ENCODE assay signal across 26 cellular contexts in genomic region chr15:87312221-87312620, GRCh38.
"Had no signal": no experiment of that assay in that cellular context is flagged by ENCODE, and none has a peak within 500 bp of the region (broad histone marks: within the 10 kb centered on the region; RNA-seq: fewer than 3 reads in every experiment).

No MANE protein-coding gene starts in this region.

- H3K27ac Mint-ChIP-seq: activated CD8-positive, alpha-beta T cell treated with anti-CD3 and anti-CD28 coated beads for 36 hours; activated naive CD4-positive, alpha-beta T cell treated with anti-CD3 and anti-CD28 coated beads, Interleukin-2, amount 50 U/mL, for 24 hours; activated naive CD8-positive, alpha-beta T cell treated with anti-CD3 and anti-CD28 coated beads, Interleukin-2, amount 50 U/mL, for 24 hours; activated T-helper 17 cell treated with anti-CD3 and anti-CD28 coated beads, Interleukin-2, amount 50 U/mL, for 72 hours; nephron progenitor cell; stimulated activated naive CD8-positive, alpha-beta T cell treated with anti-CD3 and anti-CD28 coated beads, Interleukin-15, Interleukin-2, amounts not matched to agents 100 ng/mL and 50 ng/mL, for 24 hours; T-helper 17 cell had no signal

- H3K27me3 ChIP-seq: breast epithelium, colonic mucosa, uterus had no signal

- ATAC-seq: activated CD8-positive, alpha-beta T cell treated with anti-CD3 and anti-CD28 coated beads for 36 hours; activated naive CD8-positive, alpha-beta T cell treated with anti-CD3 and anti-CD28 coated beads, Interleukin-2, amount 50 U/mL, for 24 hours; activated T-cell treated with anti-CD3 and anti-CD28 coated beads, Interleukin-2, amount 50 U/mL, for 4 hours; activated T-helper 17 cell treated with anti-CD3 and anti-CD28 coated beads, Interleukin-2, amount 50 U/mL, for 72 hours; mucosa of descending colon; right cardiac atrium; T-helper 17 cell had no signal

- H3K36me3 ChIP-seq: breast epithelium, colonic mucosa, left ventricle myocardium inferior, thoracic aorta, uterus had no signal

- H3K27ac ChIP-seq: breast epithelium, colonic mucosa, left ventricle myocardium inferior, thoracic aorta, uterus had no signal

- H3K4me1 ChIP-seq: breast epithelium, colonic mucosa, left ventricle myocardium inferior, uterus had no signal

- H3K27me3 Mint-ChIP-seq: activated CD8-positive, alpha-beta T cell treated with anti-CD3 and anti-CD28 coated beads for 36 hours; activated naive CD4-positive, alpha-beta T cell treated with anti-CD3 and anti-CD28 coated beads, Interleukin-2, amount 50 U/mL, for 24 hours; activated naive CD8-positive, alpha-beta T cell treated with anti-CD3 and anti-CD28 coated beads, Interleukin-2, amount 50 U/mL, for 24 hours; central memory CD8-positive, alpha-beta T cell; stimulated activated naive CD8-positive, alpha-beta T cell treated with anti-CD3 and anti-CD28 coated beads, Interleukin-15, Interleukin-2, amounts not matched to agents 100 ng/mL and 50 ng/mL, for 24 hours; T-helper 17 cell had no signal

- H3K4me3 Mint-ChIP-seq: activated CD8-positive, alpha-beta T cell treated with anti-CD3 and anti-CD28 coated beads for 36 hours; activated naive CD4-positive, alpha-beta T cell treated with anti-CD3 and anti-CD28 coated beads, Interleukin-2, amount 50 U/mL, for 24 hours; activated naive CD8-positive, alpha-beta T cell treated with anti-CD3 and anti-CD28 coated beads, Interleukin-2, amount 50 U/mL, for 24 hours; activated T-cell treated with anti-CD3 and anti-CD28 coated beads, Interleukin-2, amount 50 U/mL, for 4 hours; activated T-helper 17 cell treated with anti-CD3 and anti-CD28 coated beads, Interleukin-2, amount 50 U/mL, for 72 hours; central memory CD8-positive, alpha-beta T cell; nephron progenitor cell; stimulated activated naive CD8-positive, alpha-beta T cell treated with anti-CD3 and anti-CD28 coated beads, Interleukin-15, Interleukin-2, amounts not matched to agents 100 ng/mL and 50 ng/mL, for 24 hours; T-helper 17 cell had no signal

- H3K4me3 ChIP-seq: breast epithelium, colonic mucosa, left ventricle myocardium inferior, lung, mucosa of descending colon, thoracic aorta, uterus had no signal

- H3K9me3 ChIP-seq: breast epithelium, colonic mucosa, left ventricle myocardium inferior, mucosa of descending colon, thoracic aorta, uterus had no signal

- H3K4me1 Mint-ChIP-seq: activated naive CD4-positive, alpha-beta T cell treated with anti-CD3 and anti-CD28 coated beads, Interleukin-2, amount 50 U/mL, for 24 hours; activated naive CD8-positive, alpha-beta T cell treated with anti-CD3 and anti-CD28 coated beads, Interleukin-2, amount 50 U/mL, for 24 hours; activated T-helper 17 cell treated with anti-CD3 and anti-CD28 coated beads, Interleukin-2, amount 50 U/mL, for 72 hours; central memory CD8-positive, alpha-beta T cell; T-helper 17 cell had no signal

- DNase-seq: activated CD4-positive, alpha-beta T cell treated with anti-CD3 and anti-CD28 coated beads, Interleukin-2, amount 50 U/mL, for 1 hour; activated CD4-positive, CD25-positive, alpha-beta regulatory T cell treated with anti-CD3 and anti-CD28 coated beads, Interleukin-2, amount 50 U/mL, for 72 hours; activated CD8-positive, alpha-beta T cell treated with anti-CD3 and anti-CD28 coated beads for 36 hours; activated gamma-delta T cell treated with Interleukin-2 at 50 U/mL for 16 hours; activated naive CD8-positive, alpha-beta T cell treated with anti-CD3 and anti-CD28 coated beads, Interleukin-2, amount 50 U/mL, for 24 hours; activated T-cell treated with anti-CD3 and anti-CD28 coated beads, Interleukin-2, amount 50 U/mL, for 4 hours; amygdala; colonic mucosa; effector memory CD4-positive, alpha-beta T cell; left ventricle myocardium inferior; mucosa of descending colon; nephron progenitor cell; nucleus accumbens; right cardiac atrium; stimulated activated CD4-positive, alpha-beta T cell treated with anti-CD3 and anti-CD28 coated beads, Interleukin-2, amount 100 ng/mL, for 48 hours; T-helper 17 cell; T1000; trophoblast cell; uterus had no signal

- H3K36me3 Mint-ChIP-seq: activated naive CD4-positive, alpha-beta T cell treated with anti-CD3 and anti-CD28 coated beads, Interleukin-2, amount 50 U/mL, for 24 hours had no signal

- H3K9me3 Mint-ChIP-seq: activated CD8-positive, alpha-beta T cell treated with anti-CD3 and anti-CD28 coated beads for 36 hours; activated naive CD4-positive, alpha-beta T cell treated with anti-CD3 and anti-CD28 coated beads, Interleukin-2, amount 50 U/mL, for 24 hours; activated naive CD8-positive, alpha-beta T cell treated with anti-CD3 and anti-CD28 coated beads, Interleukin-2, amount 50 U/mL, for 24 hours; activated T-cell treated with anti-CD3 and anti-CD28 coated beads, Interleukin-2, amount 50 U/mL, for 4 hours; activated T-helper 17 cell treated with anti-CD3 and anti-CD28 coated beads, Interleukin-2, amount 50 U/mL, for 72 hours; central memory CD8-positive, alpha-beta T cell; nephron progenitor cell had no signal
